In the genomic region with DNA sequence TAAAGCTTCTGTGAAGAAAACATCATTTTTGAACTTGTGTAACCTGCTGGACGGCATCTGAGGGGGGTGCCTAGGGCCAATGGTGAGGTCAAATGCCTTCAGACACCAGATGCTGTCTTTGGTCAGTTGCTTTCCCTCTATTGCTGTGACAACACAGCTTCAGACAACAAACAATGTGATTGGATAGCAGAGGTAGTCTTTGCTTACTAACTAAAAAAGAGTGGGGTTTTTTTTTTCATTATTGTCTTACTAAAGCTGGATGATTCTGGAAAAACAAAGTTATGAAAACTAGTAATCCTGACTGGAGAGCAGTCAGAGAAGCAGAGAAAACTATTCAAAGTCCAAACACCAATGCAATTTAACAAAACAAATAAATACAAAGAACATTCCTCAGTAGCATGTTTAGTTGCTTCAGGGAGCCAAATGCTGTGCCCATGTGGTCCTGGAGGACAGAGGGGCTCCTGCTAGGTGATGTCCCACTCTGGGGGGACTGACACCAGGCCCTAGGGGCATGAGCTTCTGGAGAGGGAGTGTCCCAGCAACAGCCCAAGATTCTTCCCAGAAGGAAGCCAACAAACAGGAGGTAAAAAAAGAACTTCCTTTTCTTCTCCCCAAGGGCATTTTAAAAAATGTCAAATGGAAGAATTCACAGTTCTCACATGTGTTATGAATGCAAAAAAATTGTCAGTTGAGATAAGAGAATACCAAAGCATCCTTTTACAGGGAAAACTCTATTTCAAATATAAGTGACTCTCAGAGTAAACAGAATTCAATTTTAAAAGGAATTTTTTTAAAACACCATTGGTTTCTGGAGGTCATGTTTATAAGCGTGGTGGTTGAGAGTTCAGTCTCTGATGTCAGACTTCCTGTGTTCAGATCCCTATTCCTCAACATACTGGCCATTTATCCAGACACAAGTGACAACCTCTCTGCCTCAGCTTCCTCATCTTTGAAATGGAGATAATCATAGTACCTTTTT, we compare ENCODE assay signal across 9 cellular contexts.
DNase-seq lines count a peak whose midpoint lies in the region; ATAC-seq, FAIRE-seq and TF ChIP-seq lines count a peak whose summit lies in the region.
"Had no signal": no experiment of that assay in that cellular context is flagged by ENCODE, and none has a peak within 500 bp of the region (broad histone marks: within the 10 kb centered on the region; RNA-seq: fewer than 3 reads in every experiment).

No MANE protein-coding gene starts in this region.

- H3K9ac ChIP-seq in BLaER1 = no peak overlapping the region

- H3K27ac ChIP-seq in BLaER1 = no peak overlapping the region
- peak overlapping the region in 2 of 4 donors; percentile 30 to 34 for H3K27ac ChIP-seq in pancreas

- H3K4me1 ChIP-seq in BLaER1 (peaks cover 11% of the 10 kb centered on the region), pancreas (no peaks in the 10 kb centered on the region)

- no peak overlapping the region for H3K4me3 ChIP-seq in BLaER1
- no peak overlapping the region for H3K4me3 ChIP-seq in fibroblast of pulmonary artery (replicated peaks; ENCODE audit: low read depth, low read length)
- no peak overlapping the region for H3K4me3 ChIP-seq in pancreas

- peak; percentile 79 for DNase-seq in RPMI7951 (ENCODE audit: low read depth)
- peak; percentile 69 for DNase-seq in fibroblast of pulmonary artery (ENCODE audit: low read depth)
- peak in 2 of 6 donors; percentile 7 to 13 for DNase-seq in pancreas
- DNase-seq in NOMO-1 treated with DMSO at 0.1 percent for 48 hours (lab: John Stamatoyannopoulos, UW; ENCODE audit: unreplicated experiment) = no peak
- DNase-seq in GM19239 (ENCODE audit: insufficient read length, low spot score) = no peak
- no peak for DNase-seq in germinal center (ENCODE audit: low spot score)
- DNase-seq: hippocampal formation had no signal

- H3K9me3 ChIP-seq in BLaER1 (no peaks in the 10 kb centered on the region), pancreas (no peaks in the 10 kb centered on the region)

- H3K36me3 ChIP-seq in BLaER1 (no peaks in the 10 kb centered on the region), pancreas (no peaks in the 10 kb centered on the region)

- H3K27me3 ChIP-seq in BLaER1 (no peaks in the 10 kb centered on the region), pancreas (no peaks in the 10 kb centered on the region)

- intact Hi-C loops in pancreas (cut with DNase I) = no loop called here

- 69 to 73% methylated on average over 2 of the region's 2 CpGs for WGBS in pancreas, 2 donors

- H4K20me1 ChIP-seq in BLaER1 = no peaks in the 10 kb centered on the region

- peak in 3 of 4 donors; percentile 29 to 73 (median 50) for ATAC-seq in pancreas
- no peak for ATAC-seq in HG03139 (IDR thresholded peaks at IDR 0.05; ENCODE audit: unreplicated experiment)

- FAIRE-seq in pancreas (lab: Jason Lieb, UNC) = no peak
- no peak for FAIRE-seq in GM19239 (lab: Jason Lieb, UNC)

- H3K4me2 ChIP-seq in BLaER1 = peak overlapping the region; percentile 41

- TF ChIP-seq CTCF in fibroblast of pulmonary artery (IDR thresholded peaks at IDR 0.05; ENCODE audit: low read length, missing control alignments) = no peak
- TF ChIP-seq CTCF in pancreas (IDR thresholded peaks at IDR 0.05) = no peak

Comparison
In these comparisons a context has a peak if more than half of its experiments do, and no peak if none do; other contexts are left out.
1. DNase-seq: peak in RPMI7951 (single experiment) and fibroblast of pulmonary artery (single experiment); none in NOMO-1 treated with DMSO at 0.1 percent for 48 hours (single experiment), GM19239 (single experiment) and germinal center (single experiment).